In the genomic region with DNA sequence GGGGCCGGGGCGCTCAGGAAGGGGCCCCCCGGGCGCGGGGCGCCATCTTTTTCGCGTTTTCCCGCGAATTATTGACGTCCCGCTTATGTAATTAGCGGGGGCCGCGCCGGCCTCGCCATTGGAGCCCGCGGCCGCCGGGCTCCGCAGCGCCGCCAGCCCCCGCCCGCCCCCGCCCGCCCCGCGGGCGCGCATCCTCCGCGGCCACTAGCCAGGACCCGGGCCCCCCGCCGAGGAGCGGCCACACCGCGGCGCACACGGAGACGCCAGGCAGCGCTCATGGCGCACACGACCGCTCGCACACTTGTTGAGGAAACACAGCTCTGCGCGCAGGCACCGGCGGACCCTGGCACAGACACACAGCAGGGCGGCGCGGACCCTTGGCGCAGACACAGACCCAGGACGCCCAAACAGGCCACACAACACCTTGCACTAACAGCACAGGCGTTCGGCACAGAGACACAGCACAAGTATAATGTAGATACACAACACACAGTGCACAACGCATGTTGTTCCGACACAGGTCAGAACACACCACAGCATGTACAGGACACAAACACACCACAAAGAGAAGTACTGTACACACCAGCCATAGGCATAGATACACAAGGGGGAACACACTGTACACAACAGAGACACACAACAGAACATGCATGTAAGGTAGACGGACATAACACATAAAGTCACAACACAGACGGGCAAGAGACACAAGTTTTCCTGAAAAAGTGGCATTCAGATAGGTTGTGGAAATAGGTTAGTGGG, we compare ENCODE assay signal across 1 cellular context.
TF ChIP-seq lines count a peak whose summit lies in the region.

No MANE protein-coding gene starts in this region.

TF ChIP-seq in HepG2, 621 proteins besides CTCF, POLR2A, EP300 and RAD21 (continued from another document and continues in another):
- TF ChIP-seq, protein P1, sequence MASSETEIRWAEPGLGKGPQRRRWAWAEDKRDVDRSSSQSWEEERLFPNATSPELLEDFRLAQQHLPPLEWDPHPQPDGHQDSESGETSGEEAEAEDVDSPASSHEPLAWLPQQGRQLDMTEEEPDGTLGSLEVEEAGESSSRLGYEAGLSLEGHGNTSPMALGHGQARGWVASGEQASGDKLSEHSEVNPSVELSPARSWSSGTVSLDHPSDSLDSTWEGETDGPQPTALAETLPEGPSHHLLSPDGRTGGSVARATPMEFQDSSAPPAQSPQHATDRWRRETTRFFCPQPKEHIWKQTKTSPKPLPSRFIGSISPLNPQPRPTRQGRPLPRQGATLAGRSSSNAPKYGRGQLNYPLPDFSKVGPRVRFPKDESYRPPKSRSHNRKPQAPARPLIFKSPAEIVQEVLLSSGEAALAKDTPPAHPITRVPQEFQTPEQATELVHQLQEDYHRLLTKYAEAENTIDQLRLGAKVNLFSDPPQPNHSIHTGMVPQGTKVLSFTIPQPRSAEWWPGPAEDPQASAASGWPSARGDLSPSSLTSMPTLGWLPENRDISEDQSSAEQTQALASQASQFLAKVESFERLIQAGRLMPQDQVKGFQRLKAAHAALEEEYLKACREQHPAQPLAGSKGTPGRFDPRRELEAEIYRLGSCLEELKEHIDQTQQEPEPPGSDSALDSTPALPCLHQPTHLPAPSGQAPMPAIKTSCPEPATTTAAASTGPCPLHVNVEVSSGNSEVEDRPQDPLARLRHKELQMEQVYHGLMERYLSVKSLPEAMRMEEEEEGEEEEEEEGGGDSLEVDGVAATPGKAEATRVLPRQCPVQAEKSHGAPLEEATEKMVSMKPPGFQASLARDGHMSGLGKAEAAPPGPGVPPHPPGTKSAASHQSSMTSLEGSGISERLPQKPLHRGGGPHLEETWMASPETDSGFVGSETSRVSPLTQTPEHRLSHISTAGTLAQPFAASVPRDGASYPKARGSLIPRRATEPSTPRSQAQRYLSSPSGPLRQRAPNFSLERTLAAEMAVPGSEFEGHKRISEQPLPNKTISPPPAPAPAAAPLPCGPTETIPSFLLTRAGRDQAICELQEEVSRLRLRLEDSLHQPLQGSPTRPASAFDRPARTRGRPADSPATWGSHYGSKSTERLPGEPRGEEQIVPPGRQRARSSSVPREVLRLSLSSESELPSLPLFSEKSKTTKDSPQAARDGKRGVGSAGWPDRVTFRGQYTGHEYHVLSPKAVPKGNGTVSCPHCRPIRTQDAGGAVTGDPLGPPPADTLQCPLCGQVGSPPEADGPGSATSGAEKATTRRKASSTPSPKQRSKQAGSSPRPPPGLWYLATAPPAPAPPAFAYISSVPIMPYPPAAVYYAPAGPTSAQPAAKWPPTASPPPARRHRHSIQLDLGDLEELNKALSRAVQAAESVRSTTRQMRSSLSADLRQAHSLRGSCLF (CRISPR knock-in tag; IDR thresholded peaks at IDR 0.05; ENCODE audit: borderline replicate concordance): no peak
- TF ChIP-seq NFE2L1 (CRISPR knock-in tag; IDR thresholded peaks at IDR 0.05; ENCODE audit: borderline replicate concordance): no peak
- TF ChIP-seq, protein P2, sequence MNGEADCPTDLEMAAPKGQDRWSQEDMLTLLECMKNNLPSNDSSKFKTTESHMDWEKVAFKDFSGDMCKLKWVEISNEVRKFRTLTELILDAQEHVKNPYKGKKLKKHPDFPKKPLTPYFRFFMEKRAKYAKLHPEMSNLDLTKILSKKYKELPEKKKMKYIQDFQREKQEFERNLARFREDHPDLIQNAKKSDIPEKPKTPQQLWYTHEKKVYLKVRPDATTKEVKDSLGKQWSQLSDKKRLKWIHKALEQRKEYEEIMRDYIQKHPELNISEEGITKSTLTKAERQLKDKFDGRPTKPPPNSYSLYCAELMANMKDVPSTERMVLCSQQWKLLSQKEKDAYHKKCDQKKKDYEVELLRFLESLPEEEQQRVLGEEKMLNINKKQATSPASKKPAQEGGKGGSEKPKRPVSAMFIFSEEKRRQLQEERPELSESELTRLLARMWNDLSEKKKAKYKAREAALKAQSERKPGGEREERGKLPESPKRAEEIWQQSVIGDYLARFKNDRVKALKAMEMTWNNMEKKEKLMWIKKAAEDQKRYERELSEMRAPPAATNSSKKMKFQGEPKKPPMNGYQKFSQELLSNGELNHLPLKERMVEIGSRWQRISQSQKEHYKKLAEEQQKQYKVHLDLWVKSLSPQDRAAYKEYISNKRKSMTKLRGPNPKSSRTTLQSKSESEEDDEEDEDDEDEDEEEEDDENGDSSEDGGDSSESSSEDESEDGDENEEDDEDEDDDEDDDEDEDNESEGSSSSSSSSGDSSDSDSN (CRISPR knock-in tag; IDR thresholded peaks at IDR 0.05): peak; percentile 61; the same call in 1 of the 2 replicates
- 0 out of 2 replicates have a peak, but pooled peaks have one; percentile 46 for TF ChIP-seq CBX5 (CRISPR knock-in tag; IDR thresholded peaks at IDR 0.05; ENCODE audit: borderline replicate concordance)
- no peak for TF ChIP-seq ZNF468 (CRISPR knock-in tag; IDR thresholded peaks at IDR 0.05)
- TF ChIP-seq ZNF30 (CRISPR knock-in tag; IDR thresholded peaks at IDR 0.05): no peak
- TF ChIP-seq, protein P3, sequence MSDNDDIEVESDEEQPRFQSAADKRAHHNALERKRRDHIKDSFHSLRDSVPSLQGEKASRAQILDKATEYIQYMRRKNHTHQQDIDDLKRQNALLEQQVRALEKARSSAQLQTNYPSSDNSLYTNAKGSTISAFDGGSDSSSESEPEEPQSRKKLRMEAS (IDR thresholded peaks at IDR 0.05): peak; percentile 81
- peak; percentile 67; the same call in 1 of the 2 replicates for TF ChIP-seq MEIS1 (CRISPR knock-in tag; IDR thresholded peaks at IDR 0.05; ENCODE audit: borderline replicate concordance)
- TF ChIP-seq, protein P4, sequence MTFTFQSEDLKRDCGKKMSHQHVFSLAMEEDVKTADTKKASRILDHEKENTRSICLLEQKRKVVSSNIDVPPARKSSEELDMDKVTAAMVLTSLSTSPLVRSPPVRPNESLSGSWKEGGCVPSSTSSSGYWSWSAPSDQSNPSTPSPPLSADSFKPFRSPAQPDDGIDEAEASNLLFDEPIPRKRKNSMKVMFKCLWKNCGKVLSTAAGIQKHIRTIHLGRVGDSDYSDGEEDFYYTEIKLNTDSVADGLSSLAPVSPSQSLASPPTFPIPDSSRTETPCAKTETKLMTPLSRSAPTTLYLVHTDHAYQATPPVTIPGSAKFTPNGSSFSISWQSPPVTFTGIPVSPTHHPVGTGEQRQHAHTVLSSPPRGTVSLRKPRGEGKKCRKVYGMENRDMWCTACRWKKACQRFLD (CRISPR knock-in tag; IDR thresholded peaks at IDR 0.05; ENCODE audit: borderline replicate concordance): no peak
- TF ChIP-seq, protein P5, sequence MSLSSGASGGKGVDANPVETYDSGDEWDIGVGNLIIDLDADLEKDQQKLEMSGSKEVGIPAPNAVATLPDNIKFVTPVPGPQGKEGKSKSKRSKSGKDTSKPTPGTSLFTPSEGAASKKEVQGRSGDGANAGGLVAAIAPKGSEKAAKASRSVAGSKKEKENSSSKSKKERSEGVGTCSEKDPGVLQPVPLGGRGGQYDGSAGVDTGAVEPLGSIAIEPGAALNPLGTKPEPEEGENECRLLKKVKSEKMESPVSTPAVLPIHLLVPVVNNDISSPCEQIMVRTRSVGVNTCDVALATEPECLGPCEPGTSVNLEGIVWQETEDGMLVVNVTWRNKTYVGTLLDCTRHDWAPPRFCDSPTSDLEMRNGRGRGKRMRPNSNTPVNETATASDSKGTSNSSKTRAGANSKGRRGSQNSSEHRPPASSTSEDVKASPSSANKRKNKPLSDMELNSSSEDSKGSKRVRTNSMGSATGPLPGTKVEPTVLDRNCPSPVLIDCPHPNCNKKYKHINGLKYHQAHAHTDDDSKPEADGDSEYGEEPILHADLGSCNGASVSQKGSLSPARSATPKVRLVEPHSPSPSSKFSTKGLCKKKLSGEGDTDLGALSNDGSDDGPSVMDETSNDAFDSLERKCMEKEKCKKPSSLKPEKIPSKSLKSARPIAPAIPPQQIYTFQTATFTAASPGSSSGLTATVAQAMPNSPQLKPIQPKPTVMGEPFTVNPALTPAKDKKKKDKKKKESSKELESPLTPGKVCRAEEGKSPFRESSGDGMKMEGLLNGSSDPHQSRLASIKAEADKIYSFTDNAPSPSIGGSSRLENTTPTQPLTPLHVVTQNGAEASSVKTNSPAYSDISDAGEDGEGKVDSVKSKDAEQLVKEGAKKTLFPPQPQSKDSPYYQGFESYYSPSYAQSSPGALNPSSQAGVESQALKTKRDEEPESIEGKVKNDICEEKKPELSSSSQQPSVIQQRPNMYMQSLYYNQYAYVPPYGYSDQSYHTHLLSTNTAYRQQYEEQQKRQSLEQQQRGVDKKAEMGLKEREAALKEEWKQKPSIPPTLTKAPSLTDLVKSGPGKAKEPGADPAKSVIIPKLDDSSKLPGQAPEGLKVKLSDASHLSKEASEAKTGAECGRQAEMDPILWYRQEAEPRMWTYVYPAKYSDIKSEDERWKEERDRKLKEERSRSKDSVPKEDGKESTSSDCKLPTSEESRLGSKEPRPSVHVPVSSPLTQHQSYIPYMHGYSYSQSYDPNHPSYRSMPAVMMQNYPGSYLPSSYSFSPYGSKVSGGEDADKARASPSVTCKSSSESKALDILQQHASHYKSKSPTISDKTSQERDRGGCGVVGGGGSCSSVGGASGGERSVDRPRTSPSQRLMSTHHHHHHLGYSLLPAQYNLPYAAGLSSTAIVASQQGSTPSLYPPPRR (CRISPR knock-in tag; IDR thresholded peaks at IDR 0.05; ENCODE audit: borderline replicate concordance): no peak
- peak; percentile 36 for TF ChIP-seq ZNF331 (CRISPR knock-in tag; IDR thresholded peaks at IDR 0.05)
- TF ChIP-seq, protein P6, sequence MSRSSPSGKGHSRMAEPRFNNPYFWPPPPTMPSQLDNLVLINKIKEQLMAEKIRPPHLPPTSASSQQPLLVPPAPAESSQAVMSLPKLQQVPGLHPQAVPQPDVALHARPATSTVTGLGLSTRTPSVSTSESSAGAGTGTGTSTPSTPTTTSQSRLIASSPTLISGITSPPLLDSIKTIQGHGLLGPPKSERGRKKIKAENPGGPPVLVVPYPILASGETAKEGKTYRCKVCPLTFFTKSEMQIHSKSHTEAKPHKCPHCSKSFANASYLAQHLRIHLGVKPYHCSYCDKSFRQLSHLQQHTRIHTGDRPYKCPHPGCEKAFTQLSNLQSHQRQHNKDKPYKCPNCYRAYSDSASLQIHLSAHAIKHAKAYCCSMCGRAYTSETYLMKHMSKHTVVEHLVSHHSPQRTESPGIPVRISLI (CRISPR knock-in tag; IDR thresholded peaks at IDR 0.05; ENCODE audit: borderline replicate concordance): no peak
- TF ChIP-seq ZNF296 (CRISPR knock-in tag; conservative IDR thresholded peaks at IDR 0.05): peak; percentile 88
- TF ChIP-seq ZBTB7B (CRISPR knock-in tag; IDR thresholded peaks at IDR 0.05): peak; percentile 73
- TF ChIP-seq ZNF720 (CRISPR knock-in tag; IDR thresholded peaks at IDR 0.05): no peak
- peak; percentile 82 for TF ChIP-seq ZNF788 (CRISPR knock-in tag; IDR thresholded peaks at IDR 0.05; ENCODE audit: borderline replicate concordance)
- peak; percentile 43 for TF ChIP-seq FOSL2 (CRISPR knock-in tag; IDR thresholded peaks at IDR 0.05)
- TF ChIP-seq PHF20 (CRISPR knock-in tag; IDR thresholded peaks at IDR 0.05): peak; percentile 69
- TF ChIP-seq GABPB1 (CRISPR knock-in tag; IDR thresholded peaks at IDR 0.05): peak; percentile 66
- TF ChIP-seq ZMAT3 (CRISPR knock-in tag; conservative IDR thresholded peaks at IDR 0.05): 0 out of 2 replicates have a peak, but pooled peaks have one; percentile 6
- no peak for TF ChIP-seq SOX6 (IDR thresholded peaks at IDR 0.05)
- 0 out of 2 replicates have a peak, but pooled peaks have one; percentile 32 for TF ChIP-seq SOX6 (CRISPR knock-in tag; IDR thresholded peaks at IDR 0.05)
- TF ChIP-seq, protein P7, sequence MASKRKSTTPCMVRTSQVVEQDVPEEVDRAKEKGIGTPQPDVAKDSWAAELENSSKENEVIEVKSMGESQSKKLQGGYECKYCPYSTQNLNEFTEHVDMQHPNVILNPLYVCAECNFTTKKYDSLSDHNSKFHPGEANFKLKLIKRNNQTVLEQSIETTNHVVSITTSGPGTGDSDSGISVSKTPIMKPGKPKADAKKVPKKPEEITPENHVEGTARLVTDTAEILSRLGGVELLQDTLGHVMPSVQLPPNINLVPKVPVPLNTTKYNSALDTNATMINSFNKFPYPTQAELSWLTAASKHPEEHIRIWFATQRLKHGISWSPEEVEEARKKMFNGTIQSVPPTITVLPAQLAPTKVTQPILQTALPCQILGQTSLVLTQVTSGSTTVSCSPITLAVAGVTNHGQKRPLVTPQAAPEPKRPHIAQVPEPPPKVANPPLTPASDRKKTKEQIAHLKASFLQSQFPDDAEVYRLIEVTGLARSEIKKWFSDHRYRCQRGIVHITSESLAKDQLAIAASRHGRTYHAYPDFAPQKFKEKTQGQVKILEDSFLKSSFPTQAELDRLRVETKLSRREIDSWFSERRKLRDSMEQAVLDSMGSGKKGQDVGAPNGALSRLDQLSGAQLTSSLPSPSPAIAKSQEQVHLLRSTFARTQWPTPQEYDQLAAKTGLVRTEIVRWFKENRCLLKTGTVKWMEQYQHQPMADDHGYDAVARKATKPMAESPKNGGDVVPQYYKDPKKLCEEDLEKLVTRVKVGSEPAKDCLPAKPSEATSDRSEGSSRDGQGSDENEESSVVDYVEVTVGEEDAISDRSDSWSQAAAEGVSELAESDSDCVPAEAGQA (IDR thresholded peaks at IDR 0.05; ENCODE audit: low read depth): no peak
- TF ChIP-seq, protein P7 (CRISPR knock-in tag; IDR thresholded peaks at IDR 0.05; ENCODE audit: borderline replicate concordance): no peak
- TF ChIP-seq TCF7L2 (IDR thresholded peaks at IDR 0.05; ENCODE audit: low read depth, low read length): no peak
- 0 out of 2 replicates have a peak, but pooled peaks have one; percentile 19 for TF ChIP-seq DNMT3B (CRISPR knock-in tag; conservative IDR thresholded peaks at IDR 0.05)
- no peak for TF ChIP-seq RFXANK (CRISPR knock-in tag; IDR thresholded peaks at IDR 0.05)
- TF ChIP-seq ZNF343 (CRISPR knock-in tag; IDR thresholded peaks at IDR 0.05): 0 out of 2 replicates have a peak, but pooled peaks have one; percentile 60
- TF ChIP-seq WIZ (CRISPR knock-in tag; IDR thresholded peaks at IDR 0.05): no peak
